In genomic region chr10:13371879-13372470, GRCh38 we compare ENCODE assay signal across 8 cellular contexts. TPM values are rescaled to one million over a fixed set of nuclear protein-coding genes. Genes with fewer than 3 reads are reported as not detected.
DNase-seq lines count a peak whose midpoint lies in the region; ATAC-seq and TF ChIP-seq lines count a peak whose summit lies in the region.

No MANE protein-coding gene starts in this region.

- no peaks in the 10 kb centered on the region for H3K27me3 ChIP-seq in CD8-positive, alpha-beta T cell (ENCODE audit: insufficient read depth, low read length)
- H3K27me3 ChIP-seq in IMR-90 (ENCODE audit: control insufficient read depth, insufficient read depth, low read length): peaks cover 8% of the 10 kb centered on the region
- H3K27me3 ChIP-seq in OCI-LY3 (ENCODE audit: low read depth, low read length): no peaks in the 10 kb centered on the region
- H3K27me3 ChIP-seq in esophagus squamous epithelium: no peaks in the 10 kb centered on the region
- H3K27me3 ChIP-seq in thyroid gland: no peaks in the 10 kb centered on the region

- no peaks in the 10 kb centered on the region for H3K9me3 ChIP-seq in CD8-positive, alpha-beta T cell (ENCODE audit: low read length)
- no peaks in the 10 kb centered on the region for H3K9me3 ChIP-seq in IMR-90 (ENCODE audit: control insufficient read depth, insufficient read depth, low read length)
- no peaks in the 10 kb centered on the region for H3K9me3 ChIP-seq in OCI-LY3 (ENCODE audit: insufficient read depth, low read length)
- no peaks in the 10 kb centered on the region for H3K9me3 ChIP-seq in esophagus squamous epithelium
- H3K9me3 ChIP-seq in thyroid gland: no peaks in the 10 kb centered on the region

- H3K27me3 Mint-ChIP-seq in CD8-positive, alpha-beta T cell (ENCODE audit: low read depth): peaks cover 7% of the 10 kb centered on the region
- H3K27me3 Mint-ChIP-seq in nephron (ENCODE audit: low read depth): peaks cover 6% of the 10 kb centered on the region

- H3K79me2 ChIP-seq in OCI-LY3 (ENCODE audit: low read length): no peaks in the 10 kb centered on the region

- peak; percentile 6 to 73 (median 62) for DNase-seq in CD8-positive, alpha-beta T cell
- DNase-seq in IMR-90 (peak; percentile 83), activated T-cell treated with anti-CD3 and anti-CD28 coated beads for 24 hours (ENCODE audit: low read depth) (peak; percentile 67), esophagus squamous epithelium (lab: John Stamatoyannopoulos, UW) (peak; percentile 4), thyroid gland (peak; percentile 77 to 82)

- no CpG with 5 or more reads among the region's 6 CpGs for WGBS in IMR-90 (ENCODE audit: extremely low coverage in 2 of 2, insufficient read length in 1 of 2), 2 experiments
- 17 to 20% methylated on average over 6 of the region's 6 CpGs for WGBS in esophagus squamous epithelium, 2 donors
- WGBS in thyroid gland, 2 donors: 26 to 33% methylated on average over 6 of the region's 6 CpGs

- no peak overlapping the region for H3K27ac ChIP-seq in CD8-positive, alpha-beta T cell (ENCODE audit: low read depth, low read length)
- H3K27ac ChIP-seq in IMR-90 (ENCODE audit: insufficient read depth, low read length) (no peak overlapping the region), OCI-LY3 (ENCODE audit: low read length) (no peak overlapping the region), esophagus squamous epithelium (no peak overlapping the region), thyroid gland (no peak overlapping the region)

- no peak overlapping the region for H3K9ac ChIP-seq in IMR-90 (ENCODE audit: low read depth, low read length)
- H3K9ac ChIP-seq in OCI-LY3 (ENCODE audit: low read length): peak overlapping the region; percentile 4; the same call in 1 of the 2 replicates

- H3K4me2 ChIP-seq in IMR-90 (ENCODE audit: low read depth, low read length): no peak overlapping the region
- H3K4me2 ChIP-seq in OCI-LY3 (ENCODE audit: low read length): peak overlapping the region; percentile 41

- no peak overlapping the region for H2BK15ac ChIP-seq in IMR-90 (ENCODE audit: low read depth, low read length)

- CTCF ChIA-PET in CD8-positive, alpha-beta T cell (lab: Charles Lee): interaction anchor here (0.6 to 3.1 kb wide), 22 partner anchors 11 to 404 kb away, joined by 3 to 42 read pairs (median 4); partner anchors contain the start of gene PRPF18
- CTCF ChIA-PET in IMR-90 (lab: Yijun Ruan, JAX): interaction anchor here (0.6 to 1.9 kb wide), 12 partner anchors 13 to 219 kb away, joined by 3 to 16 read pairs (median 5); no protein-coding TSS in a partner anchor

- no peaks in the 10 kb centered on the region for H3K79me1 ChIP-seq in IMR-90 (ENCODE audit: low read depth in 1 of 2, low read length in 2 of 2)

- no peaks in the 10 kb centered on the region for H3K4me1 ChIP-seq in CD8-positive, alpha-beta T cell (ENCODE audit: insufficient read depth, low read length)
- H3K4me1 ChIP-seq in IMR-90 (ENCODE audit: control insufficient read depth, insufficient read depth, low read length) (no peaks in the 10 kb centered on the region), OCI-LY3 (ENCODE audit: low read length) (0 out of 2 replicates have a peak, but pooled peaks cover 3% of the 10 kb centered on the region), esophagus squamous epithelium (no peaks in the 10 kb centered on the region), thyroid gland (no peaks in the 10 kb centered on the region)

- no peak overlapping the region for H3K4ac ChIP-seq in IMR-90 (ENCODE audit: low read depth, low read length)

- H3K9me3 Mint-ChIP-seq in CD8-positive, alpha-beta T cell: no peaks in the 10 kb centered on the region
- H3K9me3 Mint-ChIP-seq in nephron: no peaks in the 10 kb centered on the region

- peaks cover 4% of the 10 kb centered on the region for H3K4me1 Mint-ChIP-seq in CD8-positive, alpha-beta T cell (ENCODE audit: low read depth)
- no peaks in the 10 kb centered on the region for H3K4me1 Mint-ChIP-seq in nephron

- no peaks in the 10 kb centered on the region for H3K36me3 Mint-ChIP-seq in CD8-positive, alpha-beta T cell
- no peaks in the 10 kb centered on the region for H3K36me3 Mint-ChIP-seq in nephron (ENCODE audit: low read depth)

- H3K36me3 ChIP-seq in CD8-positive, alpha-beta T cell (ENCODE audit: insufficient read depth, low read length): no peaks in the 10 kb centered on the region
- H3K36me3 ChIP-seq in IMR-90 (ENCODE audit: control insufficient read depth, insufficient read depth, low read length) (no peaks in the 10 kb centered on the region), OCI-LY3 (replicated peaks; ENCODE audit: low read depth, low read length) (no peaks in the 10 kb centered on the region), esophagus squamous epithelium (no peaks in the 10 kb centered on the region), thyroid gland (no peaks in the 10 kb centered on the region)

- peak; percentile 100 for ATAC-seq in CD8-positive, alpha-beta T cell
- ATAC-seq in GM19438 (IDR thresholded peaks at IDR 0.05; ENCODE audit: low read depth, unreplicated experiment): peak; percentile 77
- ATAC-seq in IMR-90 (ENCODE audit: low read depth): peak; percentile 100

- no peak overlapping the region for H2AK5ac ChIP-seq in IMR-90 (ENCODE audit: low read depth, low read length)

- no peak overlapping the region for H3K14ac ChIP-seq in IMR-90 (replicated peaks; ENCODE audit: low read depth, low read length)

- H3K23ac ChIP-seq in IMR-90 (ENCODE audit: low read depth, low read length): no peak overlapping the region

- no TSS peak for BruUV-seq in IMR-90 (replicated peaks; lab: Mats Ljungman, UMichigan)

- H4K8ac ChIP-seq in IMR-90 (ENCODE audit: low read depth in 2 of 2, low read length in 2 of 2): no peak overlapping the region

- no peak overlapping the region for H2AK9ac ChIP-seq in IMR-90 (replicated peaks; ENCODE audit: low read depth, low read length, poor library complexity)

- H3K4me3 Mint-ChIP-seq in CD8-positive, alpha-beta T cell: no peak overlapping the region
- H3K4me3 Mint-ChIP-seq in nephron: no peak overlapping the region

- no peak overlapping the region for H3K4me3 ChIP-seq in CD8-positive, alpha-beta T cell (ENCODE audit: low read depth, low read length)
- H3K4me3 ChIP-seq in IMR-90 (ENCODE audit: insufficient read depth, low read depth, low read length) (no peak overlapping the region), OCI-LY3 (ENCODE audit: low read length) (no peak overlapping the region), esophagus squamous epithelium (no peak overlapping the region), thyroid gland (replicated peaks in 1 of 3) (no peak overlapping the region)

- H2AFZ ChIP-seq in IMR-90 (replicated peaks; ENCODE audit: low read length, poor library complexity) (no peak overlapping the region), OCI-LY3 (ENCODE audit: low read depth, low read length) (peak overlapping the region; percentile 65; the same call in 1 of the 2 replicates)

- H3K18ac ChIP-seq in IMR-90 (ENCODE audit: low read depth, low read length): no peak overlapping the region

- POLR2A ChIA-PET in CD8-positive, alpha-beta T cell (lab: Charles Lee): interaction anchor here (1.0 to 1.4 kb wide), 2 partner anchors 23 to 68 kb away, joined by 4 read pairs; no protein-coding TSS in a partner anchor
- POLR2A ChIA-PET in IMR-90 (lab: Charles Lee; ENCODE audit: unreplicated experiment): no interaction called here

- H3K9me1 ChIP-seq in IMR-90 (ENCODE audit: insufficient read depth, low read length): no peaks in the 10 kb centered on the region

- TF ChIP-seq RAD21 in IMR-90 (IDR thresholded peaks at IDR 0.05; ENCODE audit: low read length): peak; percentile 97

- no peak overlapping the region for H3K56ac ChIP-seq in IMR-90 (ENCODE audit: extremely low read depth, insufficient read depth, low read length)

- H2BK20ac ChIP-seq in IMR-90 (ENCODE audit: low read depth, low read length): no peak overlapping the region

- H4K91ac ChIP-seq in IMR-90 (ENCODE audit: insufficient read depth, low read depth, low read length): no peak overlapping the region

- H3K27ac Mint-ChIP-seq in CD8-positive, alpha-beta T cell: no peak overlapping the region
- peak overlapping the region in 1 of 3 experiments; percentile 32 for H3K27ac Mint-ChIP-seq in nephron

- H4K5ac ChIP-seq in IMR-90 (ENCODE audit: low read depth, low read length): no peak overlapping the region

- TF ChIP-seq CTCF in CD8-positive, alpha-beta T cell (IDR thresholded peaks at IDR 0.05): peak; percentile 93
- TF ChIP-seq CTCF in IMR-90 (conservative IDR thresholded peaks at IDR 0.05; ENCODE audit: low read depth, low read length): peak; percentile 98
- peak; percentile 89 for TF ChIP-seq CTCF in OCI-LY3 (IDR thresholded peaks at IDR 0.05; ENCODE audit: low read depth, low read length)
- peak; percentile 73 to 96 (median 91) for TF ChIP-seq CTCF in esophagus squamous epithelium (IDR thresholded peaks at IDR 0.05)
- peak; percentile 83 to 94 (median 93) for TF ChIP-seq CTCF in nephron (IDR thresholded peaks at IDR 0.05; ENCODE audit: unreplicated experiment in 3 of 3)
- TF ChIP-seq CTCF in thyroid gland (IDR thresholded peaks at IDR 0.05): peak; percentile 85 to 98 (median 92)

- dilution Hi-C loops in IMR-90 (cut with HindIII; ENCODE audit: low sequenced_read_pairs, unreplicated experiment): no loop called here

- TF ChIP-seq POLR2A in IMR-90 (IDR thresholded peaks at IDR 0.05; ENCODE audit: low read depth, low read length): 0 out of 2 replicates have a peak, but pooled peaks have one; percentile 38
- TF ChIP-seq POLR2A in esophagus squamous epithelium (IDR thresholded peaks at IDR 0.05): no peak
- TF ChIP-seq POLR2A in thyroid gland (IDR thresholded peaks at IDR 0.05): no peak

- H2BK120ac ChIP-seq in IMR-90 (ENCODE audit: low read depth, low read length): no peak overlapping the region

- no peak overlapping the region for H2BK5ac ChIP-seq in IMR-90 (ENCODE audit: low read depth, low read length, poor library complexity, severe bottlenecking)

- no peaks in the 10 kb centered on the region for H4K20me1 ChIP-seq in IMR-90 (ENCODE audit: insufficient read depth, low read length)
- H4K20me1 ChIP-seq in OCI-LY3 (ENCODE audit: insufficient read depth, low read length): no peaks in the 10 kb centered on the region

- intact Hi-C loops in CD8-positive, alpha-beta T cell (cut with DNase I, micrococcal nuclease): loop anchor here (1.0 to 2.0 kb wide), 4 partner anchors 23 to 406 kb away; partner anchors contain the start of genes PRPF18 (in 2 of the 2) and SEPHS1 (in 1 of the 2)
- intact Hi-C loops in IMR-90 (cut with micrococcal nuclease) (loop anchor here (1.0 to 5.0 kb wide), 5 partner anchors 68 to 405 kb away; partner anchors contain the start of gene PRPF18), esophagus squamous epithelium (cut with DNase I) (loop anchor here (5.0 kb wide), 1 partner anchor 65 kb away; no protein-coding TSS in a partner anchor), thyroid gland (cut with DNase I) (loop anchor here (2.0 kb wide), 1 partner anchor 69 kb away; no protein-coding TSS in a partner anchor)

- in situ Hi-C loops in IMR-90 (cut with MboI; ENCODE audit: low sequenced_read_pairs): loop anchor here (10.0 kb wide), 2 partner anchors 163 to 403 kb away; no protein-coding TSS in a partner anchor

RNA-seq across cellular contexts. Expression of gene SEPHS1, which starts 23.9 kb away (rescaled TPM):
- total RNA-seq in CD8-positive, alpha-beta T cell: 10 to 100 TPM; 16.9 to 19.2 TPM
- total RNA-seq in IMR-90 (2012; rRNA removed) (46.9 and 69.4 TPM in 2 replicates), esophagus squamous epithelium (10 to 100 TPM; 14.5 to 30.9 (median 26.2) TPM), thyroid gland (10 to 100 TPM; 60.0 to 85.6 (median 68.1) TPM)
- 39.4 and 40.4 TPM in 2 replicates for polyA plus RNA-seq in IMR-90 (2012; rRNA removed)
- 20.6 and 23.6 TPM in 2 replicates for polyA plus RNA-seq in IMR-90 (2012; cell fraction: cytosol; rRNA removed)
- 15.7 and 39.4 TPM in 2 replicates for polyA plus RNA-seq in IMR-90 (2012; cell fraction: nucleus; rRNA removed; ENCODE audit: low replicate concordance)

Comparison
In these comparisons a context has a peak if more than half of its experiments do, and no peak if none do; other contexts are left out.
1. DNase-seq: peak in every context shown above with its lines; median percentile 83 in IMR-90; 80 in thyroid gland; 67 in activated T-cell treated with anti-CD3 and anti-CD28 coated beads for 24 hours; 62 in CD8-positive, alpha-beta T cell; 4 in esophagus squamous epithelium.